Comparison of ENCODE assay signal across 13 cellular contexts in genomic region chr3:197371521-197372075, GRCh38.
DNase-seq lines count a peak whose midpoint lies in the region; ATAC-seq, FAIRE-seq and TF ChIP-seq lines count a peak whose summit lies in the region.
"Had no signal": no experiment of that assay in that cellular context is flagged by ENCODE, and none has a peak within 500 bp of the region (broad histone marks: within the 10 kb centered on the region; RNA-seq: fewer than 3 reads in every experiment).

No MANE protein-coding gene starts in this region.

- DNase-seq in H7, result peak; percentile 2
- DNase-seq in NCI-H2171 (lab: John Stamatoyannopoulos, UW), result peak; percentile 90
- DNase-seq in mammary epithelial cell, result no peak
- DNase-seq in renal cortical epithelial cell (ENCODE audit: low read depth), result peak; percentile 39
- no peak for DNase-seq in NCI-H2081 treated with DMSO at 0.1 percent for 48 hours (lab: John Stamatoyannopoulos, UW)
- no peak for DNase-seq in Karpas-422
- no peak for DNase-seq in GM12891 (ENCODE audit: insufficient read length, low spot score)
- DNase-seq: activated CD4-positive, alpha-beta T cell treated with anti-CD3 and anti-CD28 coated beads, Interleukin-2, amount 50 U/mL, for 4 hours; Kasumi-1; SHP77 treated with DMSO at 0.1 percent for 48 hours had no signal

- H3K79me2 ChIP-seq in mammary epithelial cell (ENCODE audit: insufficient read depth, low read length), result no peaks in the 10 kb centered on the region
- H3K79me2 ChIP-seq in Karpas-422 (ENCODE audit: low read length), result no peaks in the 10 kb centered on the region

- H3K27me3 ChIP-seq in H7 (ENCODE audit: control insufficient read depth, insufficient read depth, low read length) (no peaks in the 10 kb centered on the region), mammary epithelial cell (ENCODE audit: insufficient read depth, low read length) (no peaks in the 10 kb centered on the region), Karpas-422 (ENCODE audit: low read length) (no peaks in the 10 kb centered on the region)
- H3K27me3 ChIP-seq: tibial nerve had no signal

- H3K36me3 ChIP-seq in H7 (replicated peaks; ENCODE audit: control insufficient read depth, insufficient read depth, low read length) (no peaks in the 10 kb centered on the region), mammary epithelial cell (ENCODE audit: insufficient read depth, low read length) (no peaks in the 10 kb centered on the region), Karpas-422 (ENCODE audit: insufficient read depth, low read length) (no peaks in the 10 kb centered on the region)
- H3K36me3 ChIP-seq: tibial nerve had no signal

- peak overlapping the region; percentile 63 for H3K27ac ChIP-seq in mammary epithelial cell (ENCODE audit: insufficient read depth, low read depth, low read length)
- no peak overlapping the region for H3K27ac ChIP-seq in Karpas-422 (ENCODE audit: low read length)

- H2AFZ ChIP-seq in mammary epithelial cell (ENCODE audit: low read depth, low read length) (no peak overlapping the region), Karpas-422 (ENCODE audit: low read length) (no peak overlapping the region)

- intact Hi-C loops in mammary epithelial cell (cut with micrococcal nuclease), result loop anchor here (1.0 to 5.0 kb wide), 3 partner anchors 23 to 81 kb away; partner anchors contain the start of gene DLG1

- CTCF ChIA-PET in mammary epithelial cell (lab: Charles Lee; ENCODE audit: low non-redundant PET), result no interaction called here

- H3K9me3 ChIP-seq in mammary epithelial cell (replicated peaks; ENCODE audit: insufficient read depth, low read length) (no peaks in the 10 kb centered on the region), Karpas-422 (ENCODE audit: low read length) (no peaks in the 10 kb centered on the region)
- H3K9me3 ChIP-seq: tibial nerve had no signal

- H3K4me1 ChIP-seq in mammary epithelial cell (ENCODE audit: insufficient read depth, low read length) (peaks cover 58% of the 10 kb centered on the region), Karpas-422 (ENCODE audit: low read length) (peaks cover 4% of the 10 kb centered on the region; the same call in 1 of the 2 replicates)

- 95% methylated on average over 2 of the region's 2 CpGs for WGBS in mammary epithelial cell (ENCODE audit: low coverage, missing lambda C conversion rate)

- H3K4me2 ChIP-seq in mammary epithelial cell (ENCODE audit: insufficient read depth, low read depth, low read length) (peak overlapping the region; percentile 44), Karpas-422 (ENCODE audit: low read depth, low read length, poor library complexity, severe bottlenecking) (no peak overlapping the region)

- H3K9ac ChIP-seq in mammary epithelial cell (ENCODE audit: insufficient read depth, low read length) (peak overlapping the region; percentile 24), Karpas-422 (ENCODE audit: low read length) (no peak overlapping the region)

- no peak overlapping the region for H3K4me3 ChIP-seq in H7 (ENCODE audit: insufficient read depth, low read depth, low read length)
- H3K4me3 ChIP-seq in mammary epithelial cell (replicated peaks in 1 of 3; ENCODE audit: insufficient read depth in 1 of 3, low read depth in 2 of 3, low read length in 3 of 3), result no peak overlapping the region
- no peak overlapping the region for H3K4me3 ChIP-seq in Karpas-422 (ENCODE audit: low read length)
- H3K4me3 ChIP-seq: tibial nerve had no signal

- dilution Hi-C loops in mammary epithelial cell (cut with HindIII; ENCODE audit: low sequenced_read_pairs), result no loop called here

- no peak for ATAC-seq in HG02798 (IDR thresholded peaks at IDR 0.05; ENCODE audit: poor library complexity, unreplicated experiment)

- BruUV-seq in mammary epithelial cell (replicated peaks; lab: Mats Ljungman, UMichigan), result TSS peak; percentile 73

- no peaks in the 10 kb centered on the region for H4K20me1 ChIP-seq in mammary epithelial cell (ENCODE audit: insufficient read depth, low read length)
- no peaks in the 10 kb centered on the region for H4K20me1 ChIP-seq in Karpas-422 (ENCODE audit: insufficient read depth, low read depth, low read length)

- no peaks in the 10 kb centered on the region for H3K9me2 ChIP-seq in Karpas-422 (replicated peaks; ENCODE audit: insufficient read depth, low read length)

- TF ChIP-seq POLR2A in GM12891 (IDR thresholded peaks at IDR 0.05; ENCODE audit: low read depth, low read length), result no peak

- in situ Hi-C loops in mammary epithelial cell (cut with MboI; ENCODE audit: low sequenced_read_pairs in 2 of 2), result loop anchor here in 1 of 2 donors (5.0 kb wide), 1 partner anchor 74 kb away; the partner anchor contains the start of gene DLG1

- no peak for TF ChIP-seq CTCF in mammary epithelial cell (conservative IDR thresholded peaks at IDR 0.05 in 1 of 2, IDR thresholded peaks at IDR 0.05 in 1 of 2; ENCODE audit: extremely low read depth in 1 of 2, insufficient read depth in 1 of 2, low read depth in 1 of 2, low read length in 2 of 2)

- no peak for FAIRE-seq in GM12891 (lab: Jason Lieb, UNC)
- FAIRE-seq: GM18507 had no signal

TF ChIP-seq in GM12891, 5 proteins besides CTCF, POLR2A, EP300 and RAD21:
- TF ChIP-seq POU2F2 (IDR thresholded peaks at IDR 0.05; ENCODE audit: low read depth, low read length) (no peak), TAF1 (IDR thresholded peaks at IDR 0.05; ENCODE audit: low read depth, low read length) (no peak), POLR2AphosphoS5 (IDR thresholded peaks at IDR 0.05; ENCODE audit: low read depth, low read length) (no peak), PAX5 (IDR thresholded peaks at IDR 0.05; ENCODE audit: insufficient read depth, low read length, severe bottlenecking) (no peak), SPI1 (IDR thresholded peaks at IDR 0.05; ENCODE audit: low read depth, low read length) (no peak)
TF ChIP-seq in GM12891: peak in this region for 0.

Comparison
In these comparisons a context has a peak if more than half of its experiments do, and no peak if none do; other contexts are left out.
1. DNase-seq: peak in H7 (single experiment), NCI-H2171 (single experiment) and renal cortical epithelial cell (single experiment); none in mammary epithelial cell (single experiment), NCI-H2081 treated with DMSO at 0.1 percent for 48 hours (single experiment), Karpas-422 (single experiment) and GM12891 (single experiment).